In the genomic region with DNA sequence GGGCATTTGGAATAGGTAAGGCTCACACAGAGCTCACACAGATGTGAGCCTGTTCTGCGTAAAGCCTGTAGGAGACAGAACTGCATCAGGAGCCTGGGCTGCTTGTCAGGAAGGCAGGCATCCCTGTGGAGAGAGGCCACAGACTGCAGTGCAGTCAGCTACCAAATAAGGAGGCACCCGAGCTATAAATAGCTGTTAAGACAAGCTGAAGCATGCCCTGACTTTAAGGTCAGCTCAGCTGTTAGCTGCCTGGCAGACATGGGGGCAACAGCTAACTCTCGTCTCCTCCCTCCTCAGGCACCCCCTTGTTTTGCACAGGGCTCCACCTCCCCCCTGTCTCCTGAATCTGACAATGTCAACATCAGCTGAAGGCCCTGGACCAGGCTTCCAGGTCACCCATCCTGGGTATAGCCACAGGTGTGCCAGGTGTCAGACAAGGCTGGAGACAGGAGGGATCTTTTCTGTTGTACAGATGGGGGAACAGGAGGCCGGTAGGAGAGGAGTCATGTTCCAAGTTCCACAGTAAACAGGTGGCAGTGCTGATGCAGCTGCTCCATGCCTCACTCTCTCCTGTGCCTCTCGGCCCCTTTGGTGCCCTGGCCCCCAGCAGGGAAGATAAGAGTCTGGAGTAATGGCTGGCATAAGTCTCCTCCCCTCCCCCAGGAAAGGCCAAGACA, we compare ENCODE assay signal across 1 cellular context.
TF ChIP-seq lines count a peak whose summit lies in the region.

No MANE protein-coding gene starts in this region.

TF ChIP-seq in GM23338, 12 proteins besides CTCF, POLR2A, EP300 and RAD21 (continued from another document):
- TF ChIP-seq, protein P1, sequence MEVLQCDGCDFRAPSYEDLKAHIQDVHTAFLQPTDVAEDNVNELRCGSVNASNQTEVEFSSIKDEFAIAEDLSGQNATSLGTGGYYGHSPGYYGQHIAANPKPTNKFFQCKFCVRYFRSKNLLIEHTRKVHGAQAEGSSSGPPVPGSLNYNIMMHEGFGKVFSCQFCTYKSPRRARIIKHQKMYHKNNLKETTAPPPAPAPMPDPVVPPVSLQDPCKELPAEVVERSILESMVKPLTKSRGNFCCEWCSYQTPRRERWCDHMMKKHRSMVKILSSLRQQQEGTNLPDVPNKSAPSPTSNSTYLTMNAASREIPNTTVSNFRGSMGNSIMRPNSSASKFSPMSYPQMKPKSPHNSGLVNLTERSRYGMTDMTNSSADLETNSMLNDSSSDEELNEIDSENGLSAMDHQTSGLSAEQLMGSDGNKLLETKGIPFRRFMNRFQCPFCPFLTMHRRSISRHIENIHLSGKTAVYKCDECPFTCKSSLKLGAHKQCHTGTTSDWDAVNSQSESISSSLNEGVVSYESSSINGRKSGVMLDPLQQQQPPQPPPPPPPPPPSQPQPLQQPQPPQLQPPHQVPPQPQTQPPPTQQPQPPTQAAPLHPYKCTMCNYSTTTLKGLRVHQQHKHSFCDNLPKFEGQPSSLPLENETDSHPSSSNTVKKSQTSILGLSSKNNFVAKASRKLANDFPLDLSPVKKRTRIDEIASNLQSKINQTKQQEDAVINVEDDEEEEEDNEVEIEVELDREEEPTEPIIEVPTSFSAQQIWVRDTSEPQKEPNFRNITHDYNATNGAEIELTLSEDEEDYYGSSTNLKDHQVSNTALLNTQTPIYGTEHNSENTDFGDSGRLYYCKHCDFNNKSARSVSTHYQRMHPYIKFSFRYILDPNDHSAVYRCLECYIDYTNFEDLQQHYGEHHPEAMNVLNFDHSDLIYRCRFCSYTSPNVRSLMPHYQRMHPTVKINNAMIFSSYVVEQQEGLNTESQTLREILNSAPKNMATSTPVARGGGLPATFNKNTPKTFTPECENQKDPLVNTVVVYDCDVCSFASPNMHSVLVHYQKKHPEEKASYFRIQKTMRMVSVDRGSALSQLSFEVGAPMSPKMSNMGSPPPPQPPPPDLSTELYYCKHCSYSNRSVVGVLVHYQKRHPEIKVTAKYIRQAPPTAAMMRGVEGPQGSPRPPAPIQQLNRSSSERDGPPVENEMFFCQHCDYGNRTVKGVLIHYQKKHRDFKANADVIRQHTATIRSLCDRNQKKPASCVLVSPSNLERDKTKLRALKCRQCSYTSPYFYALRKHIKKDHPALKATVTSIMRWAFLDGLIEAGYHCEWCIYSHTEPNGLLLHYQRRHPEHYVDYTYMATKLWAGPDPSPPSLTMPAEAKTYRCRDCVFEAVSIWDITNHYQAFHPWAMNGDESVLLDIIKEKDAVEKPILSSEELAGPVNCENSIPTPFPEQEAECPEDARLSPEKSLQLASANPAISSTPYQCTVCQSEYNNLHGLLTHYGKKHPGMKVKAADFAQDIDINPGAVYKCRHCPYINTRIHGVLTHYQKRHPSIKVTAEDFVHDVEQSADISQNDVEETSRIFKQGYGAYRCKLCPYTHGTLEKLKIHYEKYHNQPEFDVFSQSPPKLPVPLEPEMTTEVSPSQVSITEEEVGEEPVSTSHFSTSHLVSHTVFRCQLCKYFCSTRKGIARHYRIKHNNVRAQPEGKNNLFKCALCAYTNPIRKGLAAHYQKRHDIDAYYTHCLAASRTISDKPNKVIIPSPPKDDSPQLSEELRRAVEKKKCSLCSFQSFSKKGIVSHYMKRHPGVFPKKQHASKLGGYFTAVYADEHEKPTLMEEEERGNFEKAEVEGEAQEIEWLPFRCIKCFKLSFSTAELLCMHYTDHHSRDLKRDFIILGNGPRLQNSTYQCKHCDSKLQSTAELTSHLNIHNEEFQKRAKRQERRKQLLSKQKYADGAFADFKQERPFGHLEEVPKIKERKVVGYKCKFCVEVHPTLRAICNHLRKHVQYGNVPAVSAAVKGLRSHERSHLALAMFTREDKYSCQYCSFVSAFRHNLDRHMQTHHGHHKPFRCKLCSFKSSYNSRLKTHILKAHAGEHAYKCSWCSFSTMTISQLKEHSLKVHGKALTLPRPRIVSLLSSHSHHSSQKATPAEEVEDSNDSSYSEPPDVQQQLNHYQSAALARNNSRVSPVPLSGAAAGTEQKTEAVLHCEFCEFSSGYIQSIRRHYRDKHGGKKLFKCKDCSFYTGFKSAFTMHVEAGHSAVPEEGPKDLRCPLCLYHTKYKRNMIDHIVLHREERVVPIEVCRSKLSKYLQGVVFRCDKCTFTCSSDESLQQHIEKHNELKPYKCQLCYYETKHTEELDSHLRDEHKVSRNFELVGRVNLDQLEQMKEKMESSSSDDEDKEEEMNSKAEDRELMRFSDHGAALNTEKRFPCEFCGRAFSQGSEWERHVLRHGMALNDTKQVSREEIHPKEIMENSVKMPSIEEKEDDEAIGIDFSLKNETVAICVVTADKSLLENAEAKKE (CRISPR knock-in tag; IDR thresholded peaks at IDR 0.05) = no peak
- TF ChIP-seq ZNF114 (CRISPR knock-in tag; IDR thresholded peaks at IDR 0.05) (no peak), CREB1 (CRISPR knock-in tag; IDR thresholded peaks at IDR 0.05; ENCODE audit: low read depth) (no peak), ZNF331 (CRISPR knock-in tag; IDR thresholded peaks at IDR 0.05; ENCODE audit: low read depth) (no peak), STAT1 (IDR thresholded peaks at IDR 0.05; ENCODE audit: unreplicated experiment) (no peak)
